Comparison of ENCODE assay signal across 2 cellular contexts in the genomic region with DNA sequence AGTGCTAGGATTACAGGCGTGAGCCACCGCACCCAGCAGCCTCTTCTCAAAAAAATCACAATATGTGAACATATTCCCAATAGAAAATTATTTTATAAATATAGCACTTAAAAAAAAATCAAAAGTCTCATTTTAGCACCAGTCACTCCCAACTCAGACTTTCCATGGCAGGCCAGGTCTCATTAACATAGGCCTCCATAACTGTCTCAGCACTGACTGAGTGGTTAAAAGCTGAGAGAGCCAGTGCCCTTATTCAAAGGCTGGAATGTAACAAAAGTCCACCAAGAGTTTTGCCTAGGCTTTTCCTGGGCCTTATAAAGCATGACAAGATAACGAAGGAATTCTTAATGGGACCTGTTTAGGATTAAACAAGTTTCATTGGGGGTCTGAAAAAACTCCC.
TF ChIP-seq lines count a peak whose summit lies in the region.

No MANE protein-coding gene starts in this region.

TF ChIP-seq in HCT116, 20 proteins besides CTCF, POLR2A, EP300 and RAD21 (continued from another document):
- TF ChIP-seq, protein P1, sequence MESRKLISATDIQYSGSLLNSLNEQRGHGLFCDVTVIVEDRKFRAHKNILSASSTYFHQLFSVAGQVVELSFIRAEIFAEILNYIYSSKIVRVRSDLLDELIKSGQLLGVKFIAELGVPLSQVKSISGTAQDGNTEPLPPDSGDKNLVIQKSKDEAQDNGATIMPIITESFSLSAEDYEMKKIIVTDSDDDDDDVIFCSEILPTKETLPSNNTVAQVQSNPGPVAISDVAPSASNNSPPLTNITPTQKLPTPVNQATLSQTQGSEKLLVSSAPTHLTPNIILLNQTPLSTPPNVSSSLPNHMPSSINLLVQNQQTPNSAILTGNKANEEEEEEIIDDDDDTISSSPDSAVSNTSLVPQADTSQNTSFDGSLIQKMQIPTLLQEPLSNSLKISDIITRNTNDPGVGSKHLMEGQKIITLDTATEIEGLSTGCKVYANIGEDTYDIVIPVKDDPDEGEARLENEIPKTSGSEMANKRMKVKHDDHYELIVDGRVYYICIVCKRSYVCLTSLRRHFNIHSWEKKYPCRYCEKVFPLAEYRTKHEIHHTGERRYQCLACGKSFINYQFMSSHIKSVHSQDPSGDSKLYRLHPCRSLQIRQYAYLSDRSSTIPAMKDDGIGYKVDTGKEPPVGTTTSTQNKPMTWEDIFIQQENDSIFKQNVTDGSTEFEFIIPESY (IDR thresholded peaks at IDR 0.05; ENCODE audit: extremely low read depth, insufficient replicate concordance, low read length) = no peak
- TF ChIP-seq ZNF274 (IDR thresholded peaks at IDR 0.05; ENCODE audit: low read depth, low read length) (no peak), FOSL1 (IDR thresholded peaks at IDR 0.05; ENCODE audit: low read depth) (no peak)

TF ChIP-seq in K562, 482 proteins besides CTCF, POLR2A, EP300 and RAD21 (continued from another document):
- TF ChIP-seq HDAC6 (IDR thresholded peaks at IDR 0.05; ENCODE audit: low read depth, low read length) (no peak), C11orf30 (IDR thresholded peaks at IDR 0.05; ENCODE audit: low read depth) (no peak), NCOA2 (IDR thresholded peaks at IDR 0.05; ENCODE audit: partially characterized antibody in 2 of 2) (no peak), CBX3 (IDR thresholded peaks at IDR 0.05; ENCODE audit: borderline replicate concordance in 1 of 2, low read length in 2 of 2) (no peak), CREB5 (CRISPR knock-in tag; IDR thresholded peaks at IDR 0.05) (no peak), E2F8 (IDR thresholded peaks at IDR 0.05; ENCODE audit: low read depth, partially characterized antibody) (no peak), ZNF639 (CRISPR knock-in tag; conservative IDR thresholded peaks at IDR 0.05 in 1 of 2, IDR thresholded peaks at IDR 0.05 in 1 of 2) (no peak), KDM2B (CRISPR knock-in tag; IDR thresholded peaks at IDR 0.05) (no peak), MEIS2 (IDR thresholded peaks at IDR 0.05; ENCODE audit: partially characterized antibody) (no peak)
